2 cellular contexts compared by ENCODE assay signal in genomic region chr18:22378672-22379282, GRCh38.
TF ChIP-seq lines count a peak whose summit lies in the region.

No MANE protein-coding gene starts in this region.

TF ChIP-seq in GM23338, 12 proteins besides CTCF, POLR2A, EP300 and RAD21:
- TF ChIP-seq, protein P1, sequence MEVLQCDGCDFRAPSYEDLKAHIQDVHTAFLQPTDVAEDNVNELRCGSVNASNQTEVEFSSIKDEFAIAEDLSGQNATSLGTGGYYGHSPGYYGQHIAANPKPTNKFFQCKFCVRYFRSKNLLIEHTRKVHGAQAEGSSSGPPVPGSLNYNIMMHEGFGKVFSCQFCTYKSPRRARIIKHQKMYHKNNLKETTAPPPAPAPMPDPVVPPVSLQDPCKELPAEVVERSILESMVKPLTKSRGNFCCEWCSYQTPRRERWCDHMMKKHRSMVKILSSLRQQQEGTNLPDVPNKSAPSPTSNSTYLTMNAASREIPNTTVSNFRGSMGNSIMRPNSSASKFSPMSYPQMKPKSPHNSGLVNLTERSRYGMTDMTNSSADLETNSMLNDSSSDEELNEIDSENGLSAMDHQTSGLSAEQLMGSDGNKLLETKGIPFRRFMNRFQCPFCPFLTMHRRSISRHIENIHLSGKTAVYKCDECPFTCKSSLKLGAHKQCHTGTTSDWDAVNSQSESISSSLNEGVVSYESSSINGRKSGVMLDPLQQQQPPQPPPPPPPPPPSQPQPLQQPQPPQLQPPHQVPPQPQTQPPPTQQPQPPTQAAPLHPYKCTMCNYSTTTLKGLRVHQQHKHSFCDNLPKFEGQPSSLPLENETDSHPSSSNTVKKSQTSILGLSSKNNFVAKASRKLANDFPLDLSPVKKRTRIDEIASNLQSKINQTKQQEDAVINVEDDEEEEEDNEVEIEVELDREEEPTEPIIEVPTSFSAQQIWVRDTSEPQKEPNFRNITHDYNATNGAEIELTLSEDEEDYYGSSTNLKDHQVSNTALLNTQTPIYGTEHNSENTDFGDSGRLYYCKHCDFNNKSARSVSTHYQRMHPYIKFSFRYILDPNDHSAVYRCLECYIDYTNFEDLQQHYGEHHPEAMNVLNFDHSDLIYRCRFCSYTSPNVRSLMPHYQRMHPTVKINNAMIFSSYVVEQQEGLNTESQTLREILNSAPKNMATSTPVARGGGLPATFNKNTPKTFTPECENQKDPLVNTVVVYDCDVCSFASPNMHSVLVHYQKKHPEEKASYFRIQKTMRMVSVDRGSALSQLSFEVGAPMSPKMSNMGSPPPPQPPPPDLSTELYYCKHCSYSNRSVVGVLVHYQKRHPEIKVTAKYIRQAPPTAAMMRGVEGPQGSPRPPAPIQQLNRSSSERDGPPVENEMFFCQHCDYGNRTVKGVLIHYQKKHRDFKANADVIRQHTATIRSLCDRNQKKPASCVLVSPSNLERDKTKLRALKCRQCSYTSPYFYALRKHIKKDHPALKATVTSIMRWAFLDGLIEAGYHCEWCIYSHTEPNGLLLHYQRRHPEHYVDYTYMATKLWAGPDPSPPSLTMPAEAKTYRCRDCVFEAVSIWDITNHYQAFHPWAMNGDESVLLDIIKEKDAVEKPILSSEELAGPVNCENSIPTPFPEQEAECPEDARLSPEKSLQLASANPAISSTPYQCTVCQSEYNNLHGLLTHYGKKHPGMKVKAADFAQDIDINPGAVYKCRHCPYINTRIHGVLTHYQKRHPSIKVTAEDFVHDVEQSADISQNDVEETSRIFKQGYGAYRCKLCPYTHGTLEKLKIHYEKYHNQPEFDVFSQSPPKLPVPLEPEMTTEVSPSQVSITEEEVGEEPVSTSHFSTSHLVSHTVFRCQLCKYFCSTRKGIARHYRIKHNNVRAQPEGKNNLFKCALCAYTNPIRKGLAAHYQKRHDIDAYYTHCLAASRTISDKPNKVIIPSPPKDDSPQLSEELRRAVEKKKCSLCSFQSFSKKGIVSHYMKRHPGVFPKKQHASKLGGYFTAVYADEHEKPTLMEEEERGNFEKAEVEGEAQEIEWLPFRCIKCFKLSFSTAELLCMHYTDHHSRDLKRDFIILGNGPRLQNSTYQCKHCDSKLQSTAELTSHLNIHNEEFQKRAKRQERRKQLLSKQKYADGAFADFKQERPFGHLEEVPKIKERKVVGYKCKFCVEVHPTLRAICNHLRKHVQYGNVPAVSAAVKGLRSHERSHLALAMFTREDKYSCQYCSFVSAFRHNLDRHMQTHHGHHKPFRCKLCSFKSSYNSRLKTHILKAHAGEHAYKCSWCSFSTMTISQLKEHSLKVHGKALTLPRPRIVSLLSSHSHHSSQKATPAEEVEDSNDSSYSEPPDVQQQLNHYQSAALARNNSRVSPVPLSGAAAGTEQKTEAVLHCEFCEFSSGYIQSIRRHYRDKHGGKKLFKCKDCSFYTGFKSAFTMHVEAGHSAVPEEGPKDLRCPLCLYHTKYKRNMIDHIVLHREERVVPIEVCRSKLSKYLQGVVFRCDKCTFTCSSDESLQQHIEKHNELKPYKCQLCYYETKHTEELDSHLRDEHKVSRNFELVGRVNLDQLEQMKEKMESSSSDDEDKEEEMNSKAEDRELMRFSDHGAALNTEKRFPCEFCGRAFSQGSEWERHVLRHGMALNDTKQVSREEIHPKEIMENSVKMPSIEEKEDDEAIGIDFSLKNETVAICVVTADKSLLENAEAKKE (CRISPR knock-in tag; IDR thresholded peaks at IDR 0.05): no peak
- TF ChIP-seq POLR2AphosphoS5 (IDR thresholded peaks at IDR 0.05; ENCODE audit: low read depth) (no peak), JUNB (IDR thresholded peaks at IDR 0.05; ENCODE audit: unreplicated experiment) (no peak), EZH2 (IDR thresholded peaks at IDR 0.05; ENCODE audit: low read depth, unreplicated experiment) (no peak), EZH2phosphoT487 (IDR thresholded peaks at IDR 0.05; ENCODE audit: unreplicated experiment) (no peak), ZNF114 (CRISPR knock-in tag; IDR thresholded peaks at IDR 0.05) (no peak), NANOG (IDR thresholded peaks at IDR 0.05; ENCODE audit: borderline replicate concordance) (no peak), STAT1 (IDR thresholded peaks at IDR 0.05; ENCODE audit: unreplicated experiment) (no peak), ETS1 (IDR thresholded peaks at IDR 0.05) (no peak), CREB1 (CRISPR knock-in tag; IDR thresholded peaks at IDR 0.05; ENCODE audit: low read depth) (no peak), ZNF331 (CRISPR knock-in tag; IDR thresholded peaks at IDR 0.05; ENCODE audit: low read depth) (no peak)
- TF ChIP-seq, protein P2, sequence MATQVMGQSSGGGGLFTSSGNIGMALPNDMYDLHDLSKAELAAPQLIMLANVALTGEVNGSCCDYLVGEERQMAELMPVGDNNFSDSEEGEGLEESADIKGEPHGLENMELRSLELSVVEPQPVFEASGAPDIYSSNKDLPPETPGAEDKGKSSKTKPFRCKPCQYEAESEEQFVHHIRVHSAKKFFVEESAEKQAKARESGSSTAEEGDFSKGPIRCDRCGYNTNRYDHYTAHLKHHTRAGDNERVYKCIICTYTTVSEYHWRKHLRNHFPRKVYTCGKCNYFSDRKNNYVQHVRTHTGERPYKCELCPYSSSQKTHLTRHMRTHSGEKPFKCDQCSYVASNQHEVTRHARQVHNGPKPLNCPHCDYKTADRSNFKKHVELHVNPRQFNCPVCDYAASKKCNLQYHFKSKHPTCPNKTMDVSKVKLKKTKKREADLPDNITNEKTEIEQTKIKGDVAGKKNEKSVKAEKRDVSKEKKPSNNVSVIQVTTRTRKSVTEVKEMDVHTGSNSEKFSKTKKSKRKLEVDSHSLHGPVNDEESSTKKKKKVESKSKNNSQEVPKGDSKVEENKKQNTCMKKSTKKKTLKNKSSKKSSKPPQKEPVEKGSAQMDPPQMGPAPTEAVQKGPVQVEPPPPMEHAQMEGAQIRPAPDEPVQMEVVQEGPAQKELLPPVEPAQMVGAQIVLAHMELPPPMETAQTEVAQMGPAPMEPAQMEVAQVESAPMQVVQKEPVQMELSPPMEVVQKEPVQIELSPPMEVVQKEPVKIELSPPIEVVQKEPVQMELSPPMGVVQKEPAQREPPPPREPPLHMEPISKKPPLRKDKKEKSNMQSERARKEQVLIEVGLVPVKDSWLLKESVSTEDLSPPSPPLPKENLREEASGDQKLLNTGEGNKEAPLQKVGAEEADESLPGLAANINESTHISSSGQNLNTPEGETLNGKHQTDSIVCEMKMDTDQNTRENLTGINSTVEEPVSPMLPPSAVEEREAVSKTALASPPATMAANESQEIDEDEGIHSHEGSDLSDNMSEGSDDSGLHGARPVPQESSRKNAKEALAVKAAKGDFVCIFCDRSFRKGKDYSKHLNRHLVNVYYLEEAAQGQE (IDR thresholded peaks at IDR 0.05; ENCODE audit: unreplicated experiment): no peak

TF ChIP-seq in SK-N-SH treated with all-trans-retinoic acid at 6 μM for 48 hours, 23 proteins besides CTCF, POLR2A, EP300 and RAD21 (continued from another document):
- no peak for TF ChIP-seq TSHZ2 (CRISPR knock-in tag; IDR thresholded peaks at IDR 0.05)
- TF ChIP-seq ZFP30 (CRISPR knock-in tag; IDR thresholded peaks at IDR 0.05): no peak
- TF ChIP-seq ZFP3 (CRISPR knock-in tag; IDR thresholded peaks at IDR 0.05): no peak
- TF ChIP-seq OSR1 (CRISPR knock-in tag; IDR thresholded peaks at IDR 0.05): no peak
- TF ChIP-seq GLIS3 (CRISPR knock-in tag; IDR thresholded peaks at IDR 0.05): no peak
- no peak for TF ChIP-seq ZC3H10 (CRISPR knock-in tag; IDR thresholded peaks at IDR 0.05)
- TF ChIP-seq BACH2 (CRISPR knock-in tag; IDR thresholded peaks at IDR 0.05; ENCODE audit: borderline replicate concordance): no peak
